ENCODE assay signal across 8 cellular contexts in the genomic region with DNA sequence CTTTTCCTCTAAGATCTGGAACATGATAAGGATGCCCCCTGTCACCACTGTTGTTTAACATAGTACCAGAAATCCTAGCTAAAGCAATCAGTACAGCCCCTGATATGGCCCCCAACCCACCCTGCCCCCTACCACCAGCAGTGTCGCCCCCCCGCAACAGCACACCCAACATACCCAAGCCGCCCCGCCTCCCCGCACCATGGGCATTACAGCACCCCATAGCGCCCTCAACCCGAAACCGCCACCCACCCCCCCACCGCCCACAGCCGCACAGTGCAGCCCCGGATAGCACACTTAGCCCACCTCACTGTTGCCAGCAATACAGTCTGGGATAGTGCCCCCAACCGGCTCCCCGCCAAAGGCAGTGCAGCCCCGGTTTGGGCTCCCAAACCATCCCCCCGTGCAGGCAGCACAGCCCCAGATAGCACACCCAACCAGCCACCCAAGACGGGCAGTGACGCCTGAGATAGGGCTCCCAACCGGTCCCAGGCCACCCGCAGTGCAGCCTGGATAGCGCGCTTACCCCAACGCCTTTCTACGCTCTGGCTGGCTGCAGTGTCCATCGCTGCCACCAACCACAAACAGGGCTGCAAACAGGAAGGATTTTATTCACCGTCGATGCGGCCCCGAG. TPM values are rescaled to one million over a fixed set of nuclear protein-coding genes. Genes with fewer than 3 reads are reported as not detected.
A peak's percentile ranks its signal among the peaks of the same experiment; 100 is the strongest.
DNase-seq lines count a peak whose midpoint lies in the region; ATAC-seq and TF ChIP-seq lines count a peak whose summit lies in the region.
"Not testable (repeated sequence)": the region's sequence is repeated elsewhere in the genome, so short reads cannot be mapped to it uniquely, and the experiment has no call there.

No MANE protein-coding gene starts in this region.

- not testable (repeated sequence) for TF ChIP-seq CTCF in BJ (IDR thresholded peaks at IDR 0.05; ENCODE audit: insufficient read depth, low read depth, low read length); OCI-LY3 (IDR thresholded peaks at IDR 0.05; ENCODE audit: low read depth, low read length); coronary artery (IDR thresholded peaks at IDR 0.05)

- WGBS in right cardiac atrium: 2% methylated on average over 28 of the region's 28 CpGs

- intact Hi-C loops in right cardiac atrium (cut with DNase I): not testable (repeated sequence)

- H3K27me3 Mint-ChIP-seq in activated CD8-positive, alpha-beta T cell treated with anti-CD3 and anti-CD28 coated beads, Interleukin-2, amount 10 ng/mL, durations not matched to agents 7 days and 5 days (ENCODE audit: low read depth): not testable (repeated sequence)

- not testable (repeated sequence) for H3K27me3 ChIP-seq in BJ (ENCODE audit: control insufficient read depth, insufficient read depth, low read length); H7 (ENCODE audit: control insufficient read depth, insufficient read depth, low read length); OCI-LY3 (ENCODE audit: low read depth, low read length); right cardiac atrium (ENCODE audit: control insufficient read depth, insufficient read depth); muscle layer of colon (ENCODE audit: control insufficient read depth in 1 of 2, insufficient read depth in 2 of 2, low read length in 2 of 2)

- DNase-seq in BJ (ENCODE audit: low read depth); activated CD8-positive, alpha-beta T cell treated with anti-CD3 and anti-CD28 coated beads, Interleukin-2, amount 10 ng/mL, durations not matched to agents 7 days and 5 days; coronary artery (ENCODE audit: low spot score); stimulated activated effector memory CD8-positive, alpha-beta T cell treated with anti-CD3 and anti-CD28 coated beads, Interleukin-12 subunit alpha, Interleukin-12 subunit beta, amount 100 ng/mL, for 72 hours (ENCODE audit: low spot score in 2 of 2): not testable (repeated sequence)
- DNase-seq in H7 (peak; percentile 38), right cardiac atrium (peak in 1 of 3 donors; percentile 63)

- CTCF ChIA-PET in BJ (lab: Yijun Ruan, JAX): interaction anchor here (1.0 kb wide), 1 partner anchor 94 kb away, joined by 3 read pairs; no protein-coding TSS in a partner anchor
- CTCF ChIA-PET in activated CD8-positive, alpha-beta T cell treated with anti-CD3 and anti-CD28 coated beads, Interleukin-2, amount 10 ng/mL, durations not matched to agents 7 days and 5 days (lab: Charles Lee): interaction anchor here (0.6 to 1.8 kb wide), 3 partner anchors 87 to 166 kb away, joined by 3 to 7 read pairs (median 7); no protein-coding TSS in a partner anchor

- H2AFZ ChIP-seq in OCI-LY3 (ENCODE audit: low read depth, low read length): not testable (repeated sequence)

- H3K4me1 ChIP-seq in OCI-LY3 (ENCODE audit: low read length); right cardiac atrium (ENCODE audit: control insufficient read depth, insufficient read depth, low read length); muscle layer of colon (ENCODE audit: insufficient read depth, low read length): not testable (repeated sequence)

- H4K20me1 ChIP-seq in OCI-LY3 (ENCODE audit: insufficient read depth, low read length): not testable (repeated sequence)

- peak overlapping the region; percentile 74 for H3K27ac Mint-ChIP-seq in activated CD8-positive, alpha-beta T cell treated with anti-CD3 and anti-CD28 coated beads, Interleukin-2, amount 10 ng/mL, durations not matched to agents 7 days and 5 days
- H3K27ac Mint-ChIP-seq in stimulated activated effector memory CD8-positive, alpha-beta T cell treated with anti-CD3 and anti-CD28 coated beads, Interleukin-12 subunit alpha, Interleukin-12 subunit beta, amount 100 ng/mL, for 72 hours: peak overlapping the region; percentile 86

- not testable (repeated sequence) for H3K36me3 ChIP-seq in BJ (ENCODE audit: control insufficient read depth, insufficient read depth, low read length); H7 (replicated peaks; ENCODE audit: control insufficient read depth, insufficient read depth, low read length); OCI-LY3 (replicated peaks; ENCODE audit: low read depth, low read length); muscle layer of colon (ENCODE audit: insufficient read depth, low read length)

- peak overlapping the region; percentile 87 for H3K4me3 Mint-ChIP-seq in activated CD8-positive, alpha-beta T cell treated with anti-CD3 and anti-CD28 coated beads, Interleukin-2, amount 10 ng/mL, durations not matched to agents 7 days and 5 days
- H3K4me3 Mint-ChIP-seq in stimulated activated effector memory CD8-positive, alpha-beta T cell treated with anti-CD3 and anti-CD28 coated beads, Interleukin-12 subunit alpha, Interleukin-12 subunit beta, amount 100 ng/mL, for 72 hours: peak overlapping the region; percentile 88

- POLR2A ChIA-PET in BJ (lab: Charles Lee): not testable (repeated sequence)
- POLR2A ChIA-PET in activated CD8-positive, alpha-beta T cell treated with anti-CD3 and anti-CD28 coated beads, Interleukin-2, amount 10 ng/mL, durations not matched to agents 7 days and 5 days (lab: Charles Lee): interaction anchor here (0.7 kb wide), 1 partner anchor 97 kb away, joined by 3 read pairs; no protein-coding TSS in a partner anchor

- not testable (repeated sequence) for H3K9me3 Mint-ChIP-seq in activated CD8-positive, alpha-beta T cell treated with anti-CD3 and anti-CD28 coated beads, Interleukin-2, amount 10 ng/mL, durations not matched to agents 7 days and 5 days (ENCODE audit: insufficient read depth); stimulated activated effector memory CD8-positive, alpha-beta T cell treated with anti-CD3 and anti-CD28 coated beads, Interleukin-12 subunit alpha, Interleukin-12 subunit beta, amount 100 ng/mL, for 72 hours

- peaks cover 34% of the 10 kb centered on the region for H3K4me1 Mint-ChIP-seq in activated CD8-positive, alpha-beta T cell treated with anti-CD3 and anti-CD28 coated beads, Interleukin-2, amount 10 ng/mL, durations not matched to agents 7 days and 5 days (ENCODE audit: low read depth)
- H3K4me1 Mint-ChIP-seq in stimulated activated effector memory CD8-positive, alpha-beta T cell treated with anti-CD3 and anti-CD28 coated beads, Interleukin-12 subunit alpha, Interleukin-12 subunit beta, amount 100 ng/mL, for 72 hours: peaks cover 28% of the 10 kb centered on the region

- peaks cover 49% of the 10 kb centered on the region for H3K79me2 ChIP-seq in OCI-LY3 (ENCODE audit: low read length)

- ATAC-seq in activated CD8-positive, alpha-beta T cell treated with anti-CD3 and anti-CD28 coated beads, Interleukin-2, amount 10 ng/mL, durations not matched to agents 7 days and 5 days: peak; percentile 3
- ATAC-seq in right cardiac atrium: not testable (repeated sequence)
- ATAC-seq in stimulated activated effector memory CD8-positive, alpha-beta T cell treated with anti-CD3 and anti-CD28 coated beads, Interleukin-12 subunit alpha, Interleukin-12 subunit beta, amount 100 ng/mL, for 72 hours: peak; percentile 36

- not testable (repeated sequence) for H3K27ac ChIP-seq in OCI-LY3 (ENCODE audit: low read length); right cardiac atrium (ENCODE audit: low read length); muscle layer of colon (ENCODE audit: low read depth, low read length)
- peak overlapping the region in 1 of 2 donors; percentile 85 for H3K27ac ChIP-seq in coronary artery

- H3K4me2 ChIP-seq in OCI-LY3 (ENCODE audit: low read length): peak overlapping the region; percentile 47

- not testable (repeated sequence) for H3K36me3 Mint-ChIP-seq in activated CD8-positive, alpha-beta T cell treated with anti-CD3 and anti-CD28 coated beads, Interleukin-2, amount 10 ng/mL, durations not matched to agents 7 days and 5 days (ENCODE audit: low read depth); stimulated activated effector memory CD8-positive, alpha-beta T cell treated with anti-CD3 and anti-CD28 coated beads, Interleukin-12 subunit alpha, Interleukin-12 subunit beta, amount 100 ng/mL, for 72 hours

- not testable (repeated sequence) for H3K9me3 ChIP-seq in OCI-LY3 (ENCODE audit: insufficient read depth, low read length); right cardiac atrium (ENCODE audit: control insufficient read depth, low read length); muscle layer of colon (ENCODE audit: low read length)

- peak overlapping the region; percentile 54 for H3K4me3 ChIP-seq in BJ (ENCODE audit: low read depth, low read length)
- H3K4me3 ChIP-seq in H7 (ENCODE audit: insufficient read depth, low read depth, low read length): peak overlapping the region; percentile 55
- H3K4me3 ChIP-seq in OCI-LY3 (ENCODE audit: low read length): peak overlapping the region; percentile 94
- H3K4me3 ChIP-seq in coronary artery: peak overlapping the region; percentile 78
- H3K4me3 ChIP-seq in right cardiac atrium (ENCODE audit: low read length): peak overlapping the region; percentile 90
- peak overlapping the region; percentile 55 to 71 for H3K4me3 ChIP-seq in muscle layer of colon (ENCODE audit: low read depth in 1 of 2, low read length in 2 of 2)

- peak overlapping the region; percentile 78 for H3K9ac ChIP-seq in OCI-LY3 (ENCODE audit: low read length)
- not testable (repeated sequence) for H3K9ac ChIP-seq in muscle layer of colon (ENCODE audit: low read length)

RNA-seq across cellular contexts. Expression of a gene that starts 52.7 kb away (rescaled TPM):
- polyA plus RNA-seq in BJ (2011; rRNA removed) (not detected in 2 replicates), right cardiac atrium (not detected)
- not detected in 2 replicates for polyA minus RNA-seq in BJ (2011; rRNA and poly(A)+ RNA removed)
- not detected in 2 replicates for total RNA-seq in H7 (2014; rRNA removed; shearing (Covaris generic))
- not detected for total RNA-seq in activated CD8-positive, alpha-beta T cell treated with anti-CD3 and anti-CD28 coated beads, Interleukin-2, amount 10 ng/mL, durations not matched to agents 7 days and 5 days
- not detected for total RNA-seq in right cardiac atrium
